In genomic region chr9:72914750-72915149, GRCh38 we compare ENCODE assay signal across 27 cellular contexts. TPM values are rescaled to one million over a fixed set of nuclear protein-coding genes. Genes with fewer than 3 reads are reported as not detected.
DNase-seq lines count a peak whose midpoint lies in the region; ATAC-seq, FAIRE-seq and TF ChIP-seq lines count a peak whose summit lies in the region.
"Had no signal": no experiment of that assay in that cellular context is flagged by ENCODE, and none has a peak within 500 bp of the region (broad histone marks: within the 10 kb centered on the region; RNA-seq: fewer than 3 reads in every experiment).

No MANE protein-coding gene starts in this region.

- H3K23me2 ChIP-seq in H1 (ENCODE audit: low read depth, low read length): no peaks in the 10 kb centered on the region

- H3K27ac ChIP-seq in A549 (peak overlapping the region in 1 of 2 experiments; percentile 3; a peak in 1 of 6 replicates), H1 (ENCODE audit: low read depth, low read length) (no peak overlapping the region), foreskin keratinocyte (no peak overlapping the region)
- H3K27ac ChIP-seq: BLaER1 had no signal

- H4K91ac ChIP-seq in H1 (replicated peaks; ENCODE audit: insufficient read length, low read length): no peak overlapping the region

- H3K27me3 ChIP-seq in H1 (replicated peaks in 1 of 4; ENCODE audit: control insufficient read depth in 3 of 4, extremely low read depth in 1 of 4, insufficient read depth in 3 of 4, low read length in 3 of 4) (no peaks in the 10 kb centered on the region), foreskin keratinocyte (no peaks in the 10 kb centered on the region)
- H3K27me3 ChIP-seq: BE2C, BLaER1 had no signal

- POLR2A ChIA-PET in A549 (lab: Yijun Ruan, JAX): no interaction called here
- POLR2A ChIA-PET in H1 (lab: Charles Lee; ENCODE audit: partially characterized antibody): no interaction called here

- no peaks in the 10 kb centered on the region for H3K36me3 ChIP-seq in H1 (ENCODE audit: control insufficient read depth in 2 of 4, insufficient read depth in 4 of 4, low read length in 3 of 4)
- H3K36me3 ChIP-seq: BE2C, BLaER1 had no signal

- H4K5ac ChIP-seq in H1 (ENCODE audit: insufficient read length, low read depth, low read length): no peak overlapping the region

- TF ChIP-seq CTCF in A549 (IDR thresholded peaks at IDR 0.05) (no peak), H1 (IDR thresholded peaks at IDR 0.05; ENCODE audit: control extremely low read depth in 1 of 3, insufficient read depth in 1 of 3, low read depth in 1 of 3, low read length in 3 of 3) (no peak), foreskin keratinocyte (conservative IDR thresholded peaks at IDR 0.05) (no peak)

- H3K4me2 ChIP-seq in A549: peak overlapping the region; percentile 94
- H3K4me2 ChIP-seq in H1 (ENCODE audit: insufficient read depth in 1 of 2, low read depth in 2 of 2, low read length in 2 of 2): no peak overlapping the region
- H3K4me2 ChIP-seq: BLaER1 had no signal

- no peak overlapping the region for H3K4ac ChIP-seq in H1 (replicated peaks; ENCODE audit: insufficient read length, low read depth, low read length)

- no peak overlapping the region for H3K9ac ChIP-seq in H1 (replicated peaks in 1 of 4; ENCODE audit: extremely low read depth in 1 of 4, low read depth in 3 of 4, low read length in 3 of 4)
- H3K9ac ChIP-seq: BLaER1 had no signal

- no peak for DNase-seq in A549 (ENCODE audit: low read depth in 1 of 2, low spot score in 1 of 2)
- no peak for DNase-seq in H1 (ENCODE audit: low read depth in 1 of 2, low spot score in 2 of 2)
- no peak for DNase-seq in frontal cortex (ENCODE audit: low spot score in 2 of 2)
- no peak for DNase-seq in foreskin keratinocyte
- no peak for DNase-seq in stimulated activated CD8-positive, alpha-beta memory T cell treated with anti-CD3 and anti-CD28 coated beads, Interleukin-4, amount 100 ng/mL, for 48 hours
- DNase-seq in pons (ENCODE audit: low spot score): no peak
- DNase-seq: 8988T; ACHN; BE2C; C1 segment of cervical spinal cord; CD4-positive, alpha-beta memory T cell; CD4-positive, CD25-positive, alpha-beta regulatory T cell; CD8-positive, alpha-beta memory T cell; COR-L47; DMS 273 treated with DMSO at 0.1 percent for 48 hours; DMS153; DMS53; DMS79; DND-41; EL; GDM1 had no signal

- H3K4me1 ChIP-seq in A549 (peaks cover 100% of the 10 kb centered on the region), H1 (replicated peaks in 1 of 4; ENCODE audit: control insufficient read depth in 3 of 4, insufficient read depth in 4 of 4, low read length in 3 of 4) (no peaks in the 10 kb centered on the region; a peak in 1 of 7 replicates), foreskin keratinocyte (no peaks in the 10 kb centered on the region)
- H3K4me1 ChIP-seq: BE2C, BLaER1 had no signal

- 2% methylated on average over 2 of the region's 2 CpGs for WGBS in A549 (ENCODE audit: missing lambda C conversion rate)
- WGBS in H1 (ENCODE audit: extremely low coverage in 1 of 2, insufficient coverage in 1 of 2, insufficient read length in 1 of 2, insufficient replicate concordance in 2 of 2, low coverage in 1 of 2, low lambda C conversion rate in 2 of 2, missing lambda C conversion rate in 1 of 2), 2 experiments: 91% methylated on average over 2 of the region's 2 CpGs; no CpG with 5 or more reads in 1 of the 2 experiments

- no peak overlapping the region for H2BK5ac ChIP-seq in H1 (ENCODE audit: low read depth, low read length)

- no peaks in the 10 kb centered on the region for H3K9me3 ChIP-seq in A549
- no peaks in the 10 kb centered on the region for H3K9me3 ChIP-seq in H1 (ENCODE audit: insufficient read depth in 2 of 2, low read depth in 1 of 2, low read length in 1 of 2)
- H3K9me3 ChIP-seq: BE2C, BLaER1 had no signal

- no peak for TF ChIP-seq POLR2A in A549 (IDR thresholded peaks at IDR 0.05; ENCODE audit: low read length)
- TF ChIP-seq POLR2A in H1 (IDR thresholded peaks at IDR 0.05; ENCODE audit: control extremely low read depth in 1 of 2, low read depth in 2 of 2, low read length in 2 of 2): no peak

- FAIRE-seq in A549 (lab: Jason Lieb, UNC) (no peak), H1 (lab: Jason Lieb, UNC) (no peak), frontal cortex (lab: Jason Lieb, UNC) (peak; percentile 19)
- FAIRE-seq: GM12878, GM12892, GM18507 had no signal

- H3K4me3 ChIP-seq in A549 (no peak overlapping the region), H1 (ENCODE audit: extremely low read depth in 1 of 4, insufficient read depth in 2 of 4, low read depth in 3 of 4, low read length in 4 of 4) (no peak overlapping the region)
- H3K4me3 ChIP-seq: BLaER1, GM12878 had no signal

- no peak overlapping the region for H2BK12ac ChIP-seq in H1 (ENCODE audit: low read depth, low read length)

- H3K14ac ChIP-seq in H1 (ENCODE audit: insufficient read length): no peak overlapping the region

- H2BK15ac ChIP-seq in H1 (ENCODE audit: low read length): no peak overlapping the region

- no peak for ATAC-seq in A549
- ATAC-seq in foreskin keratinocyte: no peak
- ATAC-seq: GM12878 had no signal

- H3K79me1 ChIP-seq in H1 (ENCODE audit: low read depth, low read length): no peaks in the 10 kb centered on the region

- H4K20me1 ChIP-seq in H1 (replicated peaks in 1 of 2; ENCODE audit: control insufficient read depth in 1 of 2, insufficient read depth in 2 of 2, low read length in 2 of 2): no peaks in the 10 kb centered on the region
- H4K20me1 ChIP-seq: BLaER1 had no signal

- H3K79me2 ChIP-seq in H1 (ENCODE audit: control insufficient read depth in 1 of 2, insufficient read depth in 2 of 2, low read length in 2 of 2): no peaks in the 10 kb centered on the region

- H2AK5ac ChIP-seq in H1 (ENCODE audit: low read depth, low read length): no peak overlapping the region

- H3K56ac ChIP-seq in H1 (replicated peaks; ENCODE audit: insufficient read length, low read depth, low read length): no peak overlapping the region

- H4K8ac ChIP-seq in H1 (ENCODE audit: extremely low read depth, insufficient read depth, low read length): no peak overlapping the region

- H2BK120ac ChIP-seq in H1 (replicated peaks; ENCODE audit: low read depth, low read length): no peak overlapping the region

- TF ChIP-seq RAD21 in A549 (conservative IDR thresholded peaks at IDR 0.05 in 1 of 2, IDR thresholded peaks at IDR 0.05 in 1 of 2): no peak
- no peak for TF ChIP-seq RAD21 in H1 (IDR thresholded peaks at IDR 0.05 in 1 of 2, conservative IDR thresholded peaks at IDR 0.05 in 1 of 2; ENCODE audit: low read depth in 2 of 2, low read length in 2 of 2)

- CTCF ChIA-PET in A549 (lab: Yijun Ruan, JAX) (interaction anchor here (0.7 to 2.3 kb wide), 3 partner anchors 10 to 43 kb away, joined by 3 to 11 read pairs (median 3); no protein-coding TSS in a partner anchor), H1 (lab: Charles Lee; ENCODE audit: partially characterized antibody) (interaction anchor here (2.3 kb wide), 1 partner anchor 16 kb away, joined by 9 read pairs; no protein-coding TSS in a partner anchor)

- H3K18ac ChIP-seq in H1 (ENCODE audit: extremely low read depth, low read length): no peak overlapping the region

- H3K23ac ChIP-seq in H1 (ENCODE audit: insufficient read length): no peak overlapping the region

- H2BK20ac ChIP-seq in H1 (ENCODE audit: low read length): no peak overlapping the region

- H2AFZ ChIP-seq in H1 (ENCODE audit: low read length): no peak overlapping the region

- TF ChIP-seq EP300 in A549 (IDR thresholded peaks at IDR 0.05): no peak
- no peak for TF ChIP-seq EP300 in H1 (IDR thresholded peaks at IDR 0.05; ENCODE audit: borderline replicate concordance in 1 of 2, low read depth in 2 of 2, low read length in 2 of 2)

TF ChIP-seq in A549, 52 proteins besides CTCF, POLR2A, EP300 and RAD21 (continues in another document):
- TF ChIP-seq POLR2AphosphoS2 (conservative IDR thresholded peaks at IDR 0.05; ENCODE audit: low read length) (0 out of 2 replicates have a peak, but pooled peaks have one; percentile 73), CEBPB (IDR thresholded peaks at IDR 0.05) (0 out of 4 replicates have a peak, but pooled peaks of 1 of the 2 experiments have one; percentile 12), PHF8 (IDR thresholded peaks at IDR 0.05; ENCODE audit: borderline replicate concordance, low read depth) (no peak), HOXB13 (CRISPR knock-in tag; IDR thresholded peaks at IDR 0.05; ENCODE audit: low read depth) (no peak), MAX (IDR thresholded peaks at IDR 0.05) (no peak)

TF ChIP-seq in H1, 55 proteins besides CTCF, POLR2A, EP300 and RAD21:
- TF ChIP-seq RXRA (IDR thresholded peaks at IDR 0.05; ENCODE audit: insufficient read depth, low read depth, low read length): no peak
- peak; percentile 15; the same call in 1 of the 2 replicates for TF ChIP-seq CEBPB (IDR thresholded peaks at IDR 0.05; ENCODE audit: low read depth, low read length)
- TF ChIP-seq FOSL1 (IDR thresholded peaks at IDR 0.05; ENCODE audit: insufficient read depth, low read depth, low read length): no peak
- TF ChIP-seq ASH2L (IDR thresholded peaks at IDR 0.05; ENCODE audit: low read length): no peak
- TF ChIP-seq TCF12 (IDR thresholded peaks at IDR 0.05; ENCODE audit: low read depth, low read length): no peak

RNA-seq across cellular contexts. Expression of gene ALDH1A1, which starts 38.1 kb away (rescaled TPM):
- polyA plus RNA-seq in A549 (2011; rRNA removed) (6,119 and 8,617 TPM in 2 replicates), A549 (2017; fragmentation: RNase III; extraction: RNeasy Plus Mini Kit Qiagen cat#74134 plus additional on column Dnase treatment) (9,362 to 9,987 TPM (median 9,373 TPM) in 3 replicates), H1 (2011; rRNA removed) (0.39 and 0.50 TPM in 2 replicates), foreskin keratinocyte (0.02 and 0.94 TPM in 2 replicates)
- polyA plus RNA-seq in A549 (2012; cell fraction: cytosol; rRNA removed): 2,623 and 3,095 TPM in 2 replicates
- polyA plus RNA-seq in A549 (2012; cell fraction: nucleus; rRNA removed): 1,463 and 2,252 TPM in 2 replicates
- 2,553 and 2,631 TPM in 2 replicates for polyA minus RNA-seq in A549 (2011; rRNA and poly(A)+ RNA removed)
- 0.82 and 1.1 TPM in 2 replicates for total RNA-seq in H1 (2021; fragmentation: NEBNext Ultra II Directional; extraction: Animal tissue kit (Norgen Biotek cat#: 25700))
- polyA plus RNA-seq in H1 (2011; cell fraction: cytosol; rRNA removed): 0.62 TPM
- polyA plus RNA-seq in H1 (2011; cell fraction: nucleus; rRNA removed): 0.24 TPM
- 1.1 to 2.0 TPM (median 1.3 TPM) in 4 replicates for polyA plus RNA-seq in H1 (2012, experiment 1 of 2)
- 0.07 TPM for polyA plus RNA-seq in H1 (2012, experiment 2 of 2)
- polyA plus RNA-seq in H1 (2013, experiment 1 of 2): 1.2 TPM
- polyA plus RNA-seq in H1 (2013, experiment 2 of 2): 1.0 TPM
- 0.69 and 0.76 TPM in 2 replicates for polyA minus RNA-seq in H1 (2011; rRNA and poly(A)+ RNA removed)
- polyA minus RNA-seq in H1 (2011; cell fraction: cytosol; rRNA and poly(A)+ RNA removed): 1.2 TPM
- not detected for polyA minus RNA-seq in H1 (2011; cell fraction: nucleus; rRNA and poly(A)+ RNA removed)
- total RNA-seq in frontal cortex (1.2 TPM), foreskin keratinocyte (1.4 TPM in 1 of 2 replicates, not detected in the other)
- total RNA-seq: Daoy, G401 had no signal
- polyA plus RNA-seq: CD4-positive, alpha-beta memory T cell; CD8-positive, alpha-beta memory T cell had no signal
